In genomic region chr6:153947817-153948447, GRCh38 we compare ENCODE assay signal across 1 cellular context.
TF ChIP-seq lines count a peak whose summit lies in the region.

No MANE protein-coding gene starts in this region.

TF ChIP-seq in GM23338, 12 proteins besides CTCF, POLR2A, EP300 and RAD21 (continued from another document):
- TF ChIP-seq ZNF462 (CRISPR knock-in tag; IDR thresholded peaks at IDR 0.05): no peak
TF ChIP-seq in GM23338: peak in this region for 0.
